ENCODE assay signal across 1 cellular context in the genomic region with DNA sequence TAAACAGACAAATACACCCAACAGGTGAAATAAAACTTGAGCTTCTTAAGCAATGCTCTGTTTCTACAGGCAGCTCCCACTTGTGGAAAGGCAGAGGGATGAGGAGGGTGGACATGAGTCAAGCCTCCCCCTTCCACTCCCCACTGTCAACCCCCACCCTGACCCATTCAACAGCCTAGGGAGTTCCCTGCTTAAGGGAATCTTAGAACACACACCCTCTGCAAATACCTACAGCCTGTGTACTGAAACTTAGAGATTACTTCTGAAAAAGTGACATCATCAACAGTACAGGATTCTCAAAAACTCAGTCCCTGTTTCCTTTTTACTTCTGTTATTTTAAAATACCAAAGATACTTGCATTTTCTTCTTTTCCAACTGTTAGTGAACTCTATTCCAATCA.
TF ChIP-seq lines count a peak whose summit lies in the region.

No MANE protein-coding gene starts in this region.

TF ChIP-seq in HEK293, 187 proteins besides CTCF, POLR2A, EP300 and RAD21 (continued from another document):
- TF ChIP-seq, protein P1, sequence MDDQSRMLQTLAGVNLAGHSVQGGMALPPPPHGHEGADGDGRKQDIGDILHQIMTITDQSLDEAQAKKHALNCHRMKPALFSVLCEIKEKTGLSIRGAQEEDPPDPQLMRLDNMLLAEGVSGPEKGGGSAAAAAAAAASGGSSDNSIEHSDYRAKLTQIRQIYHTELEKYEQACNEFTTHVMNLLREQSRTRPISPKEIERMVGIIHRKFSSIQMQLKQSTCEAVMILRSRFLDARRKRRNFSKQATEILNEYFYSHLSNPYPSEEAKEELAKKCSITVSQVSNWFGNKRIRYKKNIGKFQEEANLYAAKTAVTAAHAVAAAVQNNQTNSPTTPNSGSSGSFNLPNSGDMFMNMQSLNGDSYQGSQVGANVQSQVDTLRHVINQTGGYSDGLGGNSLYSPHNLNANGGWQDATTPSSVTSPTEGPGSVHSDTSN (CRISPR knock-in tag; IDR thresholded peaks at IDR 0.05), result no peak
- TF ChIP-seq ZNF341 (tag by site-specific recombination; IDR thresholded peaks at IDR 0.05; ENCODE audit: low read depth), result 0 out of 2 replicates have a peak, but pooled peaks have one; percentile 18
- TF ChIP-seq ZFP41 (tag by site-specific recombination; IDR thresholded peaks at IDR 0.05; ENCODE audit: borderline replicate concordance), result no peak
- peak; percentile 89 for TF ChIP-seq WT1 (tag by site-specific recombination; IDR thresholded peaks at IDR 0.05)
- TF ChIP-seq, protein P2, sequence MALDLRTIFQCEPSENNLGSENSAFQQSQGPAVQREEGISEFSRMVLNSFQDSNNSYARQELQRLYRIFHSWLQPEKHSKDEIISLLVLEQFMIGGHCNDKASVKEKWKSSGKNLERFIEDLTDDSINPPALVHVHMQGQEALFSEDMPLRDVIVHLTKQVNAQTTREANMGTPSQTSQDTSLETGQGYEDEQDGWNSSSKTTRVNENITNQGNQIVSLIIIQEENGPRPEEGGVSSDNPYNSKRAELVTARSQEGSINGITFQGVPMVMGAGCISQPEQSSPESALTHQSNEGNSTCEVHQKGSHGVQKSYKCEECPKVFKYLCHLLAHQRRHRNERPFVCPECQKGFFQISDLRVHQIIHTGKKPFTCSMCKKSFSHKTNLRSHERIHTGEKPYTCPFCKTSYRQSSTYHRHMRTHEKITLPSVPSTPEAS (tag by site-specific recombination; IDR thresholded peaks at IDR 0.05), result no peak
- TF ChIP-seq ZNF792 (tag by site-specific recombination; IDR thresholded peaks at IDR 0.05), result no peak
- TF ChIP-seq ZNF707 (tag by site-specific recombination; IDR thresholded peaks at IDR 0.05), result no peak
- TF ChIP-seq KLF1 (tag by site-specific recombination; IDR thresholded peaks at IDR 0.05), result peak; percentile 69
- TF ChIP-seq ZBTB8A (tag by site-specific recombination; IDR thresholded peaks at IDR 0.05), result no peak
- TF ChIP-seq ZIC2 (tag by site-specific recombination; IDR thresholded peaks at IDR 0.05), result no peak
- TF ChIP-seq ZNF692 (tag by site-specific recombination; IDR thresholded peaks at IDR 0.05), result no peak
- TF ChIP-seq SCRT1 (tag by site-specific recombination; IDR thresholded peaks at IDR 0.05; ENCODE audit: borderline replicate concordance), result peak; percentile 70; the same call in 1 of the 2 replicates
- no peak for TF ChIP-seq ZSCAN23 (tag by site-specific recombination; IDR thresholded peaks at IDR 0.05)
- no peak for TF ChIP-seq ZNF555 (tag by site-specific recombination; conservative IDR thresholded peaks at IDR 0.05)
- TF ChIP-seq ZNF138 (tag by site-specific recombination; IDR thresholded peaks at IDR 0.05; ENCODE audit: borderline replicate concordance), result no peak
- TF ChIP-seq ZNF76 (tag by site-specific recombination; IDR thresholded peaks at IDR 0.05; ENCODE audit: borderline replicate concordance, low read depth), result no peak
- TF ChIP-seq, protein P3, sequence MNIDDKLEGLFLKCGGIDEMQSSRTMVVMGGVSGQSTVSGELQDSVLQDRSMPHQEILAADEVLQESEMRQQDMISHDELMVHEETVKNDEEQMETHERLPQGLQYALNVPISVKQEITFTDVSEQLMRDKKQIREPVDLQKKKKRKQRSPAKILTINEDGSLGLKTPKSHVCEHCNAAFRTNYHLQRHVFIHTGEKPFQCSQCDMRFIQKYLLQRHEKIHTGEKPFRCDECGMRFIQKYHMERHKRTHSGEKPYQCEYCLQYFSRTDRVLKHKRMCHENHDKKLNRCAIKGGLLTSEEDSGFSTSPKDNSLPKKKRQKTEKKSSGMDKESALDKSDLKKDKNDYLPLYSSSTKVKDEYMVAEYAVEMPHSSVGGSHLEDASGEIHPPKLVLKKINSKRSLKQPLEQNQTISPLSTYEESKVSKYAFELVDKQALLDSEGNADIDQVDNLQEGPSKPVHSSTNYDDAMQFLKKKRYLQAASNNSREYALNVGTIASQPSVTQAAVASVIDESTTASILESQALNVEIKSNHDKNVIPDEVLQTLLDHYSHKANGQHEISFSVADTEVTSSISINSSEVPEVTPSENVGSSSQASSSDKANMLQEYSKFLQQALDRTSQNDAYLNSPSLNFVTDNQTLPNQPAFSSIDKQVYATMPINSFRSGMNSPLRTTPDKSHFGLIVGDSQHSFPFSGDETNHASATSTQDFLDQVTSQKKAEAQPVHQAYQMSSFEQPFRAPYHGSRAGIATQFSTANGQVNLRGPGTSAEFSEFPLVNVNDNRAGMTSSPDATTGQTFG (tag by site-specific recombination; IDR thresholded peaks at IDR 0.05; ENCODE audit: borderline replicate concordance), result no peak
- TF ChIP-seq, protein P4, sequence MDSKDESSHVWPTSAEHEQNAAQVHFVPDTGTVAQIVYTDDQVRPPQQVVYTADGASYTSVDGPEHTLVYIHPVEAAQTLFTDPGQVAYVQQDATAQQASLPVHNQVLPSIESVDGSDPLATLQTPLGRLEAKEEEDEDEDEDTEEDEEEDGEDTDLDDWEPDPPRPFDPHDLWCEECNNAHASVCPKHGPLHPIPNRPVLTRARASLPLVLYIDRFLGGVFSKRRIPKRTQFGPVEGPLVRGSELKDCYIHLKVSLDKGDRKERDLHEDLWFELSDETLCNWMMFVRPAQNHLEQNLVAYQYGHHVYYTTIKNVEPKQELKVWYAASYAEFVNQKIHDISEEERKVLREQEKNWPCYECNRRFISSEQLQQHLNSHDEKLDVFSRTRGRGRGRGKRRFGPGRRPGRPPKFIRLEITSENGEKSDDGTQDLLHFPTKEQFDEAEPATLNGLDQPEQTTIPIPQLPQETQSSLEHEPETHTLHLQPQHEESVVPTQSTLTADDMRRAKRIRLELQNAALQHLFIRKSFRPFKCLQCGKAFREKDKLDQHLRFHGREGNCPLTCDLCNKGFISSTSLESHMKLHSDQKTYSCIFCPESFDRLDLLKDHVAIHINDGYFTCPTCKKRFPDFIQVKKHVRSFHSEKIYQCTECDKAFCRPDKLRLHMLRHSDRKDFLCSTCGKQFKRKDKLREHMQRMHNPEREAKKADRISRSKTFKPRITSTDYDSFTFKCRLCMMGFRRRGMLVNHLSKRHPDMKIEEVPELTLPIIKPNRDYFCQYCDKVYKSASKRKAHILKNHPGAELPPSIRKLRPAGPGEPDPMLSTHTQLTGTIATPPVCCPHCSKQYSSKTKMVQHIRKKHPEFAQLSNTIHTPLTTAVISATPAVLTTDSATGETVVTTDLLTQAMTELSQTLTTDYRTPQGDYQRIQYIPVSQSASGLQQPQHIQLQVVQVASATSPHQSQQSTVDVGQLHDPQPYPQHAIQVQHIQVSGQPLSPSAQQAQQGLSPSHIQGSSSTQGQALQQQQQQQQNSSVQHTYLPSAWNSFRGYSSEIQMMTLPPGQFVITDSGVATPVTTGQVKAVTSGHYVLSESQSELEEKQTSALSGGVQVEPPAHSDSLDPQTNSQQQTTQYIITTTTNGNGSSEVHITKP (tag by site-specific recombination; IDR thresholded peaks at IDR 0.05), result peak; percentile 12; the same call in 1 of the 2 replicates
- no peak for TF ChIP-seq ZNF510 (tag by site-specific recombination; IDR thresholded peaks at IDR 0.05; ENCODE audit: insufficient replicate concordance)
- TF ChIP-seq ATF2 (tag by site-specific recombination; IDR thresholded peaks at IDR 0.05; ENCODE audit: low read depth), result peak; percentile 90
